30 cellular contexts compared by ENCODE assay signal in genomic region chr5:167061695-167062094, GRCh38.
"Had no signal": no experiment of that assay in that cellular context is flagged by ENCODE, and none has a peak within 500 bp of the region (broad histone marks: within the 10 kb centered on the region; RNA-seq: fewer than 3 reads in every experiment).

No MANE protein-coding gene starts in this region.

- H3K4me3 Mint-ChIP-seq: activated CD4-positive, alpha-beta memory T cell treated with anti-CD3 and anti-CD28 coated beads, Interleukin-2, amount 10 ng/mL, durations not matched to agents 7 days and 5 days; activated CD8-positive, alpha-beta memory T cell treated with anti-CD3 and anti-CD28 coated beads, Interleukin-2, amount 10 ng/mL, durations not matched to agents 7 days and 5 days; activated naive CD4-positive, alpha-beta T cell treated with anti-CD3 and anti-CD28 coated beads, Interleukin-2, amount 10 ng/mL, durations not matched to agents 7 days and 5 days; activated naive CD8-positive, alpha-beta T cell had no signal

- H3K4me3 ChIP-seq: K562, SJSA1 had no signal

- H3K36me3 ChIP-seq: brain microvascular endothelial cell, SJSA1, WERI-Rb-1 had no signal

- H3K27me3 ChIP-seq: brain microvascular endothelial cell had no signal

- H3K36me3 Mint-ChIP-seq: activated CD8-positive, alpha-beta memory T cell treated with anti-CD3 and anti-CD28 coated beads, Interleukin-2, amount 10 ng/mL, durations not matched to agents 7 days and 5 days; activated naive CD4-positive, alpha-beta T cell treated with anti-CD3 and anti-CD28 coated beads, Interleukin-2, amount 10 ng/mL, durations not matched to agents 7 days and 5 days; activated naive CD8-positive, alpha-beta T cell had no signal

- H3K27ac ChIP-seq: brain microvascular endothelial cell, SJSA1, WERI-Rb-1 had no signal

- DNase-seq: activated CD4-positive, alpha-beta memory T cell treated with anti-CD3 and anti-CD28 coated beads, Interleukin-2, amount 10 ng/mL, durations not matched to agents 7 days and 5 days; activated CD4-positive, alpha-beta T cell treated with anti-CD3 and anti-CD28 coated beads for 1 hour; activated CD4-positive, alpha-beta T cell treated with anti-CD3 and anti-CD28 coated beads for 48 hours; activated CD4-positive, CD25-positive, alpha-beta regulatory T cell; activated CD8-positive, alpha-beta memory T cell treated with anti-CD3 and anti-CD28 coated beads for 24 hours; activated CD8-positive, alpha-beta memory T cell treated with anti-CD3 and anti-CD28 coated beads, Interleukin-2, amount 10 ng/mL, durations not matched to agents 7 days and 5 days; activated CD8-positive, alpha-beta memory T cell treated with anti-CD3 and anti-CD28 coated beads, Interleukin-2, amount 50 U/mL, for 48 hours; activated effector memory CD4-positive, alpha-beta T cell treated with Interleukin-2 at 50 U/mL for 16 hours; activated naive CD4-positive, alpha-beta T cell treated with anti-CD3 and anti-CD28 coated beads, Interleukin-2, amount 10 ng/mL, durations not matched to agents 7 days and 5 days; activated T-cell treated with anti-CD3 and anti-CD28 coated beads, Interleukin-2, amount 50 U/mL, for 48 hours; amniotic stem cell; aorta; brain microvascular endothelial cell; central memory CD4-positive, alpha-beta T cell; NCI-H1092 treated with DMSO at 0.1 percent for 48 hours; NCI-H1694; NCI-H2029; NCI-H2171 treated with DMSO at 0.1 percent for 48 hours; NCI-H446; NCI-H510A treated with DMSO at 0.1 percent for 48 hours; NCI-H526 treated with DMSO at 0.1 percent for 48 hours; SHP77 treated with DMSO at 0.1 percent for 48 hours; SW 1271; T-helper 1 cell; T-helper 2 cell; T-helper 9 cell; WERI-Rb-1 had no signal

- H3K9me3 Mint-ChIP-seq: activated naive CD4-positive, alpha-beta T cell treated with anti-CD3 and anti-CD28 coated beads, Interleukin-2, amount 10 ng/mL, durations not matched to agents 7 days and 5 days had no signal

- H3K27me3 Mint-ChIP-seq: activated CD4-positive, alpha-beta memory T cell treated with anti-CD3 and anti-CD28 coated beads, Interleukin-2, amount 10 ng/mL, durations not matched to agents 7 days and 5 days; activated CD8-positive, alpha-beta memory T cell treated with anti-CD3 and anti-CD28 coated beads, Interleukin-2, amount 10 ng/mL, durations not matched to agents 7 days and 5 days; activated naive CD4-positive, alpha-beta T cell treated with anti-CD3 and anti-CD28 coated beads, Interleukin-2, amount 10 ng/mL, durations not matched to agents 7 days and 5 days; activated naive CD8-positive, alpha-beta T cell had no signal

- H3K4me1 Mint-ChIP-seq: activated CD4-positive, alpha-beta memory T cell treated with anti-CD3 and anti-CD28 coated beads, Interleukin-2, amount 10 ng/mL, durations not matched to agents 7 days and 5 days; activated CD8-positive, alpha-beta memory T cell treated with anti-CD3 and anti-CD28 coated beads, Interleukin-2, amount 10 ng/mL, durations not matched to agents 7 days and 5 days; activated naive CD4-positive, alpha-beta T cell treated with anti-CD3 and anti-CD28 coated beads, Interleukin-2, amount 10 ng/mL, durations not matched to agents 7 days and 5 days had no signal

- H3K27ac Mint-ChIP-seq: activated CD4-positive, alpha-beta memory T cell treated with anti-CD3 and anti-CD28 coated beads, Interleukin-2, amount 10 ng/mL, durations not matched to agents 7 days and 5 days; activated CD8-positive, alpha-beta memory T cell treated with anti-CD3 and anti-CD28 coated beads, Interleukin-2, amount 10 ng/mL, durations not matched to agents 7 days and 5 days; activated naive CD4-positive, alpha-beta T cell treated with anti-CD3 and anti-CD28 coated beads, Interleukin-2, amount 10 ng/mL, durations not matched to agents 7 days and 5 days; activated naive CD8-positive, alpha-beta T cell had no signal
